In the genomic region with DNA sequence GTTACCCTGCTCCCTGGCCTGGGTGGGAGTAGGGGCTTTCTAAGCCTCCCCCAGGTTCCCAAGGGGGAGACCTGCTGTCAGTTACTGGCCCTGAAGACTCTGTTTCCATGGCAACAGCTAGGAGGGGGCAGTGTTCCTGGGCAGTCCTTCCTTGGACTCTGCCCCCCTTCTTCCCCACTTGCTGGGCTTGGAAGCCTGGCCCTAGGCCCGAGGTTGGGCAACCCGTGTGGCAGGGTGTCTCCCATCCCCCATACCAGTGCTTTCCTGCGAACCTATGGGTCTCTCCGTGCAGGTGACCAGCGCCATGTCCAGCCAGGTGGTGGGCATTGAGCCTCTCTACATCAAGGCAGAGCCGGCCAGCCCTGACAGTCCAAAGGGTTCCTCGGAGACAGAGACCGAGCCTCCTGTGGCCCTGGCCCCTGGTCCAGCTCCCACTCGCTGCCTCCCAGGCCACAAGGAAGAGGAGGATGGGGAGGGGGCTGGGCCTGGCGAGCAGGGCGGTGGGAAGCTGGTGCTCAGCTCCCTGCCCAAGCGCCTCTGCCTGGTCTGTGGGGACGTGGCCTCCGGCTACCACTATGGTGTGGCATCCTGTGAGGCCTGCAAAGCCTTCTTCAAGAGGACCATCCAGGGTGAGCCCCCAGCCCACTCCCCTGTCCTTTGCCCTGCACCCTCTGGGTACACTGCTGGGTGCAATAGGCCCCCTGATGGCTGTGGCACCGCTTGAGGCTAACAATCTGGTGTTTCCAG, we compare ENCODE assay signal across 9 cellular contexts. TPM values are rescaled to one million over a fixed set of nuclear protein-coding genes. Genes with fewer than 3 reads are reported as not detected.
DNase-seq lines count a peak whose midpoint lies in the region; ATAC-seq and TF ChIP-seq lines count a peak whose summit lies in the region.
"Had no signal": no experiment of that assay in that cellular context is flagged by ENCODE, and none has a peak within 500 bp of the region (broad histone marks: within the 10 kb centered on the region; RNA-seq: fewer than 3 reads in every experiment).

No MANE protein-coding gene starts in this region.

- DNase-seq in H7 (peak; percentile 73), left ventricle myocardium superior (peak; percentile 61), skeletal muscle cell (ENCODE audit: low read depth) (no peak), COLO829 (ENCODE audit: low spot score) (no peak), HuH-7.5 (ENCODE audit: low spot score) (no peak), NCI-H510A (lab: John Stamatoyannopoulos, UW) (no peak)
- no peak for DNase-seq in stimulated activated CD4-positive, alpha-beta T cell treated with anti-CD3 and anti-CD28 coated beads, Interleukin-2, amount 100 ng/mL, for 48 hours
- DNase-seq: NCI-H1694 had no signal

- ATAC-seq in left ventricle myocardium superior, result no peak

- intact Hi-C loops in left ventricle myocardium superior (cut with micrococcal nuclease), result no loop called here

- peak overlapping the region; percentile 95 for H3K27ac ChIP-seq in VCaP

- peaks cover 3% of the 10 kb centered on the region; the same call in 1 of the 2 replicates for H3K36me3 ChIP-seq in H7 (replicated peaks; ENCODE audit: control insufficient read depth, insufficient read depth, low read length)

- no peak for TF ChIP-seq CTCF in VCaP (conservative IDR thresholded peaks at IDR 0.05)

- no peaks in the 10 kb centered on the region for H3K27me3 ChIP-seq in H7 (ENCODE audit: control insufficient read depth, insufficient read depth, low read length)

- H3K4me3 ChIP-seq in H7 (ENCODE audit: insufficient read depth, low read depth, low read length), result peak overlapping the region; percentile 61
- H3K4me3 ChIP-seq in skeletal muscle cell (ENCODE audit: low read depth, low read length), result peak overlapping the region; percentile 72

RNA-seq across cellular contexts. Expression of a gene that starts 1.7 kb away (rescaled TPM):
- 80.5 and 94.8 TPM in 2 replicates for total RNA-seq in H7 (2014; rRNA removed; shearing (Covaris generic))
- total RNA-seq in left ventricle myocardium superior, result 256 TPM

RNA-seq across cellular contexts. Expression of a gene that starts 6.9 kb away (rescaled TPM):
- 0.38 and 1.00 TPM in 2 replicates for total RNA-seq in H7 (2014; rRNA removed; shearing (Covaris generic))
- not detected for total RNA-seq in left ventricle myocardium superior

RNA-seq across cellular contexts. Expression of a gene that starts 10.3 kb away (rescaled TPM):
- total RNA-seq in H7 (2014; rRNA removed; shearing (Covaris generic)), result 261 and 314 TPM in 2 replicates
- total RNA-seq in left ventricle myocardium superior, result 83.4 TPM

RNA-seq across cellular contexts. Expression of a gene that starts 10.9 kb away (rescaled TPM):
- 272 and 303 TPM in 2 replicates for total RNA-seq in H7 (2014; rRNA removed; shearing (Covaris generic))
- total RNA-seq in left ventricle myocardium superior, result 362 TPM

RNA-seq across cellular contexts. Expression of a gene that starts 15.9 kb away (rescaled TPM):
- total RNA-seq in H7 (2014; rRNA removed; shearing (Covaris generic)), result not detected in 2 replicates
- not detected for total RNA-seq in left ventricle myocardium superior

Comparison
In these comparisons a context has a peak if more than half of its experiments do, and no peak if none do; other contexts are left out.
1. DNase-seq: peak in H7 (single experiment) and left ventricle myocardium superior (single experiment); none in skeletal muscle cell (single experiment), stimulated activated CD4-positive, alpha-beta T cell treated with anti-CD3 and anti-CD28 coated beads, Interleukin-2, amount 100 ng/mL, for 48 hours (0 of 2), COLO829 (single experiment), HuH-7.5 (single experiment) and NCI-H510A (single experiment).